ENCODE assay signal across 8 cellular contexts in genomic region chr16:15672514-15673167, GRCh38. TPM values are rescaled to one million over a fixed set of nuclear protein-coding genes. Genes with fewer than 3 reads are reported as not detected.
DNase-seq lines count a peak whose midpoint lies in the region; ATAC-seq and TF ChIP-seq lines count a peak whose summit lies in the region.

No MANE protein-coding gene starts in this region.

- H3K4me1 Mint-ChIP-seq in nephron = peaks cover 7% of the 10 kb centered on the region

- H3K4me3 Mint-ChIP-seq in nephron = peak overlapping the region in 1 of 3 experiments; percentile 28

- peak; percentile 80 for ATAC-seq in stimulated activated naive CD8-positive, alpha-beta T cell treated with anti-CD3 and anti-CD28 coated beads, Interleukin-15, Interleukin-2, amounts not matched to agents 100 U/mL and 50 U/mL, for 24 hours
- no peak for ATAC-seq in HG02763 (IDR thresholded peaks at IDR 0.05; ENCODE audit: unreplicated experiment)

- H3K27ac Mint-ChIP-seq in nephron = peak overlapping the region; percentile 60 to 96 (median 74)

- H3K27me3 Mint-ChIP-seq in nephron (ENCODE audit: low read depth) = no peaks in the 10 kb centered on the region

- peak; percentile 97 for DNase-seq in Daoy (ENCODE audit: low read depth)
- peak; percentile 98 to 99 for DNase-seq in NOMO-1 (lab: John Stamatoyannopoulos, UW; ENCODE audit: unreplicated experiment in 2 of 2)
- peak; percentile 65 for DNase-seq in activated T-helper 1 cell treated with Interleukin-2 at 50 U/mL for 16 hours (ENCODE audit: low read depth)
- peak; percentile 97 for DNase-seq in fibroblast of peridontal ligament (ENCODE audit: extremely low read depth)
- peak; percentile 59 for DNase-seq in stimulated activated naive CD8-positive, alpha-beta T cell treated with anti-CD3 and anti-CD28 coated beads, Interleukin-15, Interleukin-2, amounts not matched to agents 100 U/mL and 50 U/mL, for 24 hours
- no peak for DNase-seq in NK-92 treated with Interleukin-12 subunit alpha and Interleukin-12 subunit beta, amount 100 ng/mL, for 24 hours (lab: John Stamatoyannopoulos, UW)

- no peaks in the 10 kb centered on the region for H3K9me3 Mint-ChIP-seq in nephron

- no peak for TF ChIP-seq CTCF in nephron (IDR thresholded peaks at IDR 0.05; ENCODE audit: unreplicated experiment in 3 of 3)

- peaks cover 32% of the 10 kb centered on the region for H3K36me3 Mint-ChIP-seq in nephron (ENCODE audit: low read depth)

RNA-seq across cellular contexts. Expression of gene NDE1, which starts 22.6 kb away (rescaled TPM):
- total RNA-seq in Daoy (2014; rRNA removed; shearing (Covaris generic)) = 42.7 and 70.8 TPM in 2 replicates

RNA-seq across cellular contexts. Expression of gene MARF1, which starts 29.7 kb away (rescaled TPM):
- total RNA-seq in Daoy (2014; rRNA removed; shearing (Covaris generic)) = 4.1 and 7.9 TPM in 2 replicates
